22 cellular contexts compared by ENCODE assay signal in genomic region chr5:156687514-156687913, GRCh38.
A peak's percentile ranks its signal among the peaks of the same experiment; 100 is the strongest.
DNase-seq lines count a peak whose midpoint lies in the region; ATAC-seq, FAIRE-seq and TF ChIP-seq lines count a peak whose summit lies in the region.
"Had no signal": no experiment of that assay in that cellular context is flagged by ENCODE, and none has a peak within 500 bp of the region (broad histone marks: within the 10 kb centered on the region; RNA-seq: fewer than 3 reads in every experiment).

No MANE protein-coding gene starts in this region.

- 29 to 53% (median 31%) methylated on average over 8 of the region's 8 CpGs for WGBS in psoas muscle, 3 donors
- 79 to 81% methylated on average over 8 of the region's 8 CpGs for WGBS in tibial nerve, 2 donors

- no peak for TF ChIP-seq EP300 in tibial nerve (IDR thresholded peaks at IDR 0.05)

- H3K36me3 ChIP-seq in Loucy (ENCODE audit: insufficient read depth, low read length), result no peaks in the 10 kb centered on the region
- H3K36me3 ChIP-seq in right atrium auricular region, result no peaks in the 10 kb centered on the region
- H3K36me3 ChIP-seq in psoas muscle (ENCODE audit: insufficient read depth in 1 of 2, low read depth in 1 of 2), result no peaks in the 10 kb centered on the region
- no peaks in the 10 kb centered on the region for H3K36me3 ChIP-seq in tibial nerve
- H3K36me3 ChIP-seq: BE2C, Peyer's patch, SJSA1 had no signal

- H3K4me3 Mint-ChIP-seq in activated T-helper 1 cell treated with anti-CD3 and anti-CD28 coated beads, Interleukin-12 subunit alpha, Interleukin-12 subunit beta, Interleukin-2, Interleukin-4 antibody, amounts not matched to agents 30 ng/mL and 10 ng/mL and 1 ng/mL, durations not matched to agents 14 hours and 24 hours and 36 hours, result no peak overlapping the region
- H3K4me3 Mint-ChIP-seq: H9, HFFc6 had no signal

- H3K9me2 ChIP-seq in Loucy (replicated peaks; ENCODE audit: low read depth, low read length), result no peaks in the 10 kb centered on the region

- TF ChIP-seq POLR2A in tibial nerve (IDR thresholded peaks at IDR 0.05) (no peak), GM12891 (IDR thresholded peaks at IDR 0.05; ENCODE audit: low read depth, low read length) (no peak)

- no peaks in the 10 kb centered on the region for H3K9me3 ChIP-seq in Loucy (ENCODE audit: insufficient read depth, low read depth, low read length)
- no peaks in the 10 kb centered on the region for H3K9me3 ChIP-seq in right atrium auricular region
- H3K9me3 ChIP-seq in psoas muscle, result no peaks in the 10 kb centered on the region
- H3K9me3 ChIP-seq in tibial nerve, result no peaks in the 10 kb centered on the region
- H3K9me3 ChIP-seq: A549, BE2C, Peyer's patch, SJSA1 had no signal

- intact Hi-C loops in Right ventricle myocardium superior (cut with DNase I), result no loop called here
- intact Hi-C loops in psoas muscle (cut with DNase I), result loop anchor here in 1 of 2 donors (10.0 kb wide), 1 partner anchor 247 kb away; no protein-coding TSS in a partner anchor
- intact Hi-C loops in activated T-helper 1 cell treated with anti-CD3 and anti-CD28 coated beads, Interleukin-12 subunit alpha, Interleukin-12 subunit beta, Interleukin-2, Interleukin-4 antibody, amounts not matched to agents 30 ng/mL and 10 ng/mL and 1 ng/mL, durations not matched to agents 14 hours and 24 hours and 36 hours (cut with micrococcal nuclease), result no loop called here

- H3K27ac Mint-ChIP-seq in activated T-helper 1 cell treated with anti-CD3 and anti-CD28 coated beads, Interleukin-12 subunit alpha, Interleukin-12 subunit beta, Interleukin-2, Interleukin-4 antibody, amounts not matched to agents 30 ng/mL and 10 ng/mL and 1 ng/mL, durations not matched to agents 14 hours and 24 hours and 36 hours, result no peak overlapping the region
- H3K27ac Mint-ChIP-seq: H9, HFFc6 had no signal

- ATAC-seq in Right ventricle myocardium superior (ENCODE audit: poor library complexity) (peak; percentile 79), psoas muscle (peak; percentile 21 to 77 (median 68))
- ATAC-seq: A549 had no signal

- no peak overlapping the region for H3K4me3 ChIP-seq in Loucy (ENCODE audit: low read length, poor library complexity, severe bottlenecking)
- H3K4me3 ChIP-seq in right atrium auricular region, result no peak overlapping the region
- H3K4me3 ChIP-seq in psoas muscle, result no peak overlapping the region
- no peak overlapping the region for H3K4me3 ChIP-seq in tibial nerve
- H3K4me3 ChIP-seq: A549, Peyer's patch, SJSA1 had no signal

- FAIRE-seq in GM12891 (lab: Jason Lieb, UNC), result no peak

- H3K4me2 ChIP-seq in Loucy (ENCODE audit: low read depth, low read length, poor library complexity, severe bottlenecking), result no peak overlapping the region
- H3K4me2 ChIP-seq: A549 had no signal

- H3K4me1 ChIP-seq in Loucy (ENCODE audit: insufficient read depth, low read length, poor library complexity, severe bottlenecking) (peaks cover 40% of the 10 kb centered on the region), right atrium auricular region (peaks cover 0 to 40% of the 10 kb centered on the region in 2 donors), psoas muscle (peaks cover 22% of the 10 kb centered on the region), tibial nerve (no peaks in the 10 kb centered on the region)
- H3K4me1 ChIP-seq: BE2C, Peyer's patch, SJSA1 had no signal

- no peaks in the 10 kb centered on the region for H3K9me3 Mint-ChIP-seq in activated T-helper 1 cell treated with anti-CD3 and anti-CD28 coated beads, Interleukin-12 subunit alpha, Interleukin-12 subunit beta, Interleukin-2, Interleukin-4 antibody, amounts not matched to agents 30 ng/mL and 10 ng/mL and 1 ng/mL, durations not matched to agents 14 hours and 24 hours and 36 hours
- H3K9me3 Mint-ChIP-seq: H9 had no signal

- H3K4me1 Mint-ChIP-seq in activated T-helper 1 cell treated with anti-CD3 and anti-CD28 coated beads, Interleukin-12 subunit alpha, Interleukin-12 subunit beta, Interleukin-2, Interleukin-4 antibody, amounts not matched to agents 30 ng/mL and 10 ng/mL and 1 ng/mL, durations not matched to agents 14 hours and 24 hours and 36 hours (ENCODE audit: low read depth), result no peaks in the 10 kb centered on the region

- peaks cover 38% of the 10 kb centered on the region for H3K27me3 Mint-ChIP-seq in activated T-helper 1 cell treated with anti-CD3 and anti-CD28 coated beads, Interleukin-12 subunit alpha, Interleukin-12 subunit beta, Interleukin-2, Interleukin-4 antibody, amounts not matched to agents 30 ng/mL and 10 ng/mL and 1 ng/mL, durations not matched to agents 14 hours and 24 hours and 36 hours (ENCODE audit: insufficient read depth)

- DNase-seq in Right ventricle myocardium superior (no peak), right atrium auricular region (ENCODE audit: low spot score) (no peak), psoas muscle (no peak), tibial nerve (ENCODE audit: low spot score in 2 of 2) (no peak), GM12891 (ENCODE audit: insufficient read length, low spot score) (no peak), anterior cingulate cortex (lab: John Stamatoyannopoulos, UW) (no peak)
- no peak for DNase-seq in activated T-helper 1 cell treated with anti-CD3 and anti-CD28 coated beads, Interleukin-12 subunit alpha, Interleukin-12 subunit beta, Interleukin-2, Interleukin-4 antibody, amounts not matched to agents 30 ng/mL and 10 ng/mL and 1 ng/mL, durations not matched to agents 14 hours and 24 hours and 36 hours (ENCODE audit: low spot score)
- DNase-seq: BE2C, EL, H9, HFFc6, KBM-7, NCI-H1092, NCI-H1436, NCI-H187 treated with DMSO at 0.1 percent for 48 hours, NCI-H226, NCI-H524, NCI-H82, Peyer's patch had no signal

- H3K79me2 ChIP-seq in Loucy (ENCODE audit: insufficient read depth, low read length), result no peaks in the 10 kb centered on the region

- no peak overlapping the region for H2AFZ ChIP-seq in Loucy (ENCODE audit: low read length)

- H3K27me3 ChIP-seq in Loucy (ENCODE audit: insufficient read depth, low read length, poor library complexity, severe bottlenecking), result no peaks in the 10 kb centered on the region
- no peaks in the 10 kb centered on the region for H3K27me3 ChIP-seq in right atrium auricular region
- H3K27me3 ChIP-seq in psoas muscle (ENCODE audit: insufficient read depth in 3 of 3, low read length in 2 of 3), result no peaks in the 10 kb centered on the region
- H3K27me3 ChIP-seq in tibial nerve, result no peaks in the 10 kb centered on the region
- H3K27me3 ChIP-seq: BE2C, Peyer's patch, SJSA1 had no signal

- no peaks in the 10 kb centered on the region for H3K36me3 Mint-ChIP-seq in activated T-helper 1 cell treated with anti-CD3 and anti-CD28 coated beads, Interleukin-12 subunit alpha, Interleukin-12 subunit beta, Interleukin-2, Interleukin-4 antibody, amounts not matched to agents 30 ng/mL and 10 ng/mL and 1 ng/mL, durations not matched to agents 14 hours and 24 hours and 36 hours (ENCODE audit: low read depth)

- H3K9ac ChIP-seq in Loucy (ENCODE audit: low read depth, low read length, poor library complexity, severe bottlenecking), result peak overlapping the region; percentile 41

- peak overlapping the region; percentile 41 to 79 for H3K27ac ChIP-seq in right atrium auricular region
- H3K27ac ChIP-seq in psoas muscle, result no peak overlapping the region
- no peak overlapping the region for H3K27ac ChIP-seq in tibial nerve
- H3K27ac ChIP-seq: A549, Peyer's patch, SJSA1 had no signal

- H4K20me1 ChIP-seq in Loucy (ENCODE audit: insufficient read depth, low read length, poor library complexity, severe bottlenecking), result no peaks in the 10 kb centered on the region

- peaks cover 4% of the 10 kb centered on the region; the same call in 1 of the 2 replicates for H3F3A ChIP-seq in Loucy (ENCODE audit: low read depth)

- TF ChIP-seq CTCF in Loucy (conservative IDR thresholded peaks at IDR 0.05; ENCODE audit: low read length) (no peak), right atrium auricular region (IDR thresholded peaks at IDR 0.05) (no peak), psoas muscle (IDR thresholded peaks at IDR 0.05) (no peak), tibial nerve (IDR thresholded peaks at IDR 0.05) (no peak)

TF ChIP-seq in GM12891, 5 proteins besides CTCF, POLR2A, EP300 and RAD21:
- TF ChIP-seq SPI1 (IDR thresholded peaks at IDR 0.05; ENCODE audit: low read depth, low read length) (no peak), POLR2AphosphoS5 (IDR thresholded peaks at IDR 0.05; ENCODE audit: low read depth, low read length) (no peak), PAX5 (IDR thresholded peaks at IDR 0.05; ENCODE audit: insufficient read depth, low read length, severe bottlenecking) (no peak), POU2F2 (IDR thresholded peaks at IDR 0.05; ENCODE audit: low read depth, low read length) (no peak)

Comparison
In these comparisons a context has a peak if more than half of its experiments do, and no peak if none do; other contexts are left out.
1. H3K27ac ChIP-seq: peak in right atrium auricular region (2 of 2); none in psoas muscle (single experiment) and tibial nerve (0 of 4).